ENCODE assay signal across 27 cellular contexts in genomic region chr14:65001758-65002157, GRCh38. TPM values are rescaled to one million over a fixed set of nuclear protein-coding genes. Genes with fewer than 3 reads are reported as not detected.
DNase-seq lines count a peak whose midpoint lies in the region; ATAC-seq, FAIRE-seq and TF ChIP-seq lines count a peak whose summit lies in the region.
"Had no signal": no experiment of that assay in that cellular context is flagged by ENCODE, and none has a peak within 500 bp of the region (broad histone marks: within the 10 kb centered on the region; RNA-seq: fewer than 3 reads in every experiment).

No MANE protein-coding gene starts in this region.

- H3K27ac Mint-ChIP-seq in activated CD4-positive, alpha-beta T cell treated with anti-CD3 and anti-CD28 coated beads, Interleukin-2, amount 10 ng/mL, durations not matched to agents 7 days and 5 days = peak overlapping the region; percentile 7
- no peak overlapping the region for H3K27ac Mint-ChIP-seq in astrocyte (ENCODE audit: unreplicated experiment)
- H3K27ac Mint-ChIP-seq in mesothelial cell of epicardium = peak overlapping the region; percentile 98

- H3K27me3 ChIP-seq in astrocyte (ENCODE audit: insufficient read depth, low read length) (no peaks in the 10 kb centered on the region), breast epithelium (no peaks in the 10 kb centered on the region)
- H3K27me3 ChIP-seq: SJCRH30 had no signal

- H3K36me3 ChIP-seq in astrocyte (ENCODE audit: insufficient read depth, low read length) (no peaks in the 10 kb centered on the region), breast epithelium (no peaks in the 10 kb centered on the region)
- H3K36me3 ChIP-seq: SJCRH30 had no signal

- no peak overlapping the region for H2AFZ ChIP-seq in astrocyte (ENCODE audit: low read depth, low read length)
- H2AFZ ChIP-seq: PC-9 had no signal

- peaks cover 18% of the 10 kb centered on the region for H3K79me2 ChIP-seq in astrocyte (ENCODE audit: insufficient read depth, low read length)

- H3K9me3 Mint-ChIP-seq in activated CD4-positive, alpha-beta T cell treated with anti-CD3 and anti-CD28 coated beads, Interleukin-2, amount 10 ng/mL, durations not matched to agents 7 days and 5 days = no peaks in the 10 kb centered on the region
- no peaks in the 10 kb centered on the region for H3K9me3 Mint-ChIP-seq in astrocyte (ENCODE audit: unreplicated experiment)
- H3K9me3 Mint-ChIP-seq in mesothelial cell of epicardium = no peaks in the 10 kb centered on the region

- H3K4me2 ChIP-seq in astrocyte (ENCODE audit: low read length) = no peak overlapping the region
- H3K4me2 ChIP-seq: PC-9 had no signal

- peaks cover 33% of the 10 kb centered on the region for H3K4me1 ChIP-seq in astrocyte (ENCODE audit: insufficient read depth, low read length)
- H3K4me1 ChIP-seq in breast epithelium = no peaks in the 10 kb centered on the region

- H3K9me3 ChIP-seq in astrocyte (ENCODE audit: insufficient read depth, low read depth, low read length) (no peaks in the 10 kb centered on the region), breast epithelium (no peaks in the 10 kb centered on the region)
- H3K9me3 ChIP-seq: SJCRH30 had no signal

- H3K4me3 Mint-ChIP-seq in activated CD4-positive, alpha-beta T cell treated with anti-CD3 and anti-CD28 coated beads, Interleukin-2, amount 10 ng/mL, durations not matched to agents 7 days and 5 days = no peak overlapping the region
- H3K4me3 Mint-ChIP-seq in astrocyte (ENCODE audit: unreplicated experiment) = no peak overlapping the region
- no peak overlapping the region for H3K4me3 Mint-ChIP-seq in mesothelial cell of epicardium

- H3K27me3 Mint-ChIP-seq in activated CD4-positive, alpha-beta T cell treated with anti-CD3 and anti-CD28 coated beads, Interleukin-2, amount 10 ng/mL, durations not matched to agents 7 days and 5 days = no peaks in the 10 kb centered on the region
- no peaks in the 10 kb centered on the region for H3K27me3 Mint-ChIP-seq in astrocyte (ENCODE audit: low read depth, unreplicated experiment)
- H3K27me3 Mint-ChIP-seq in mesothelial cell of epicardium (ENCODE audit: low read depth) = no peaks in the 10 kb centered on the region

- H3K4me3 ChIP-seq in astrocyte (ENCODE audit: insufficient read depth, low read depth, low read length) (no peak overlapping the region), breast epithelium (no peak overlapping the region)
- H3K4me3 ChIP-seq: PC-9, SJCRH30 had no signal

- H4K20me1 ChIP-seq in astrocyte (ENCODE audit: insufficient read depth, low read length) = no peaks in the 10 kb centered on the region

- no peak for ATAC-seq in GM19324 (IDR thresholded peaks at IDR 0.05; ENCODE audit: low FRiP score, unreplicated experiment)
- ATAC-seq: HepG2, Right ventricle myocardium inferior had no signal

- H3K36me3 Mint-ChIP-seq in activated CD4-positive, alpha-beta T cell treated with anti-CD3 and anti-CD28 coated beads, Interleukin-2, amount 10 ng/mL, durations not matched to agents 7 days and 5 days (ENCODE audit: low read depth) = peaks cover 6% of the 10 kb centered on the region
- H3K36me3 Mint-ChIP-seq in astrocyte (ENCODE audit: low read depth, unreplicated experiment) (no peaks in the 10 kb centered on the region), mesothelial cell of epicardium (peaks cover 3% of the 10 kb centered on the region)

- no peak for FAIRE-seq in astrocyte (lab: Jason Lieb, UNC)
- FAIRE-seq: HepG2 had no signal

- no peak for TF ChIP-seq POLR2A in breast epithelium (IDR thresholded peaks at IDR 0.05)

- no peak for DNase-seq in activated CD4-positive, alpha-beta T cell treated with anti-CD3 and anti-CD28 coated beads, Interleukin-2, amount 10 ng/mL, durations not matched to agents 7 days and 5 days
- no peak for DNase-seq in activated CD4-positive, alpha-beta T cell treated with anti-CD3 and anti-CD28 coated beads, Interleukin-2, amount 50 U/mL, for 1 hour
- peak; percentile 56 for DNase-seq in astrocyte (ENCODE audit: low read depth)
- no peak for DNase-seq in mesothelial cell of epicardium (ENCODE audit: low spot score in 2 of 2, unreplicated experiment in 2 of 2)
- no peak for DNase-seq in breast epithelium (ENCODE audit: low spot score in 2 of 2)
- DNase-seq in superior temporal gyrus (ENCODE audit: extremely low spot score) = no peak
- DNase-seq: 8988T, ACHN, COR-L47, DMS53, Karpas-422, NCI-H1092, NCI-H1417 treated with DMSO at 0.1 percent for 48 hours, NCI-H1694 treated with DMSO at 0.1 percent for 48 hours, NCI-H2081, NCI-H2227 treated with DMSO at 0.1 percent for 48 hours, NCI-H526 treated with DMSO at 0.1 percent for 48 hours, PC-9, SJCRH30 had no signal

- intact Hi-C loops in breast epithelium (cut with DNase I; ENCODE audit: low total_unique reads) = no loop called here

- H3K27ac ChIP-seq in astrocyte (ENCODE audit: low read depth, low read length) (no peak overlapping the region), breast epithelium (no peak overlapping the region)
- H3K27ac ChIP-seq: SJCRH30 had no signal

- peaks cover 32% of the 10 kb centered on the region for H3K4me1 Mint-ChIP-seq in activated CD4-positive, alpha-beta T cell treated with anti-CD3 and anti-CD28 coated beads, Interleukin-2, amount 10 ng/mL, durations not matched to agents 7 days and 5 days
- H3K4me1 Mint-ChIP-seq in astrocyte (ENCODE audit: low read depth, unreplicated experiment) = peaks cover 37% of the 10 kb centered on the region
- H3K4me1 Mint-ChIP-seq in mesothelial cell of epicardium = peaks cover 87% of the 10 kb centered on the region

- POLR2A ChIA-PET in activated CD4-positive, alpha-beta T cell treated with anti-CD3 and anti-CD28 coated beads, Interleukin-2, amount 10 ng/mL, durations not matched to agents 7 days and 5 days (lab: Charles Lee) = no interaction called here

- H3K9ac ChIP-seq in astrocyte (ENCODE audit: low read length) = no peak overlapping the region

- CTCF ChIA-PET in activated CD4-positive, alpha-beta T cell treated with anti-CD3 and anti-CD28 coated beads, Interleukin-2, amount 10 ng/mL, durations not matched to agents 7 days and 5 days (lab: Charles Lee) = no interaction called here

- no peak for TF ChIP-seq CTCF in astrocyte (IDR thresholded peaks at IDR 0.05; ENCODE audit: insufficient read depth, low read depth, low read length)
- TF ChIP-seq CTCF in mesothelial cell of epicardium (IDR thresholded peaks at IDR 0.05; ENCODE audit: unreplicated experiment) = no peak
- TF ChIP-seq CTCF in breast epithelium (IDR thresholded peaks at IDR 0.05) = no peak

RNA-seq across cellular contexts. Expression of gene FNTB, which starts 15.1 kb away (rescaled TPM):
- 10 to 100 TPM; 16.7 to 21.4 TPM for total RNA-seq in activated CD4-positive, alpha-beta T cell treated with anti-CD3 and anti-CD28 coated beads, Interleukin-2, amount 10 ng/mL, durations not matched to agents 7 days and 5 days
- 19.9 and 20.0 TPM in 2 replicates for total RNA-seq in astrocyte
- 37.5 to 47.6 TPM (median 45.7 TPM) in 3 replicates for total RNA-seq in mesothelial cell of epicardium
- total RNA-seq in breast epithelium = 10 to 100 TPM; 15.7 to 22.9 (median 18.9) TPM

RNA-seq across cellular contexts. Expression of gene RAB15, which starts 29.6 kb away (rescaled TPM):
- total RNA-seq in activated CD4-positive, alpha-beta T cell treated with anti-CD3 and anti-CD28 coated beads, Interleukin-2, amount 10 ng/mL, durations not matched to agents 7 days and 5 days = 1 to 10 TPM; 4.9 to 5.7 TPM
- total RNA-seq in astrocyte (32.1 and 36.3 TPM in 2 replicates), mesothelial cell of epicardium (23.1 to 25.0 TPM (median 24.5 TPM) in 3 replicates), breast epithelium (10 to 100 TPM in 2 of 3 donors, 1 to 10 TPM in 1; 1.3 to 24.0 (median 17.7) TPM)

RNA-seq across cellular contexts. Expression of gene GPX2, which starts 59.2 kb away (rescaled TPM):
- total RNA-seq in activated CD4-positive, alpha-beta T cell treated with anti-CD3 and anti-CD28 coated beads, Interleukin-2, amount 10 ng/mL, durations not matched to agents 7 days and 5 days = not detected
- total RNA-seq in astrocyte = not detected in 2 replicates
- 0.58 to 0.63 TPM (median 0.61 TPM) in 3 replicates for total RNA-seq in mesothelial cell of epicardium
- total RNA-seq in breast epithelium = 1 to 10 TPM in 2 of 3 donors, not detected in 1; 4.4 to 7.5 TPM
- total RNA-seq: Daoy, G401, H4, NCI-H460, Right ventricle myocardium inferior, RPMI7951, SJCRH30 had no signal
